Comparison of ENCODE assay signal across 18 cellular contexts in the genomic region with DNA sequence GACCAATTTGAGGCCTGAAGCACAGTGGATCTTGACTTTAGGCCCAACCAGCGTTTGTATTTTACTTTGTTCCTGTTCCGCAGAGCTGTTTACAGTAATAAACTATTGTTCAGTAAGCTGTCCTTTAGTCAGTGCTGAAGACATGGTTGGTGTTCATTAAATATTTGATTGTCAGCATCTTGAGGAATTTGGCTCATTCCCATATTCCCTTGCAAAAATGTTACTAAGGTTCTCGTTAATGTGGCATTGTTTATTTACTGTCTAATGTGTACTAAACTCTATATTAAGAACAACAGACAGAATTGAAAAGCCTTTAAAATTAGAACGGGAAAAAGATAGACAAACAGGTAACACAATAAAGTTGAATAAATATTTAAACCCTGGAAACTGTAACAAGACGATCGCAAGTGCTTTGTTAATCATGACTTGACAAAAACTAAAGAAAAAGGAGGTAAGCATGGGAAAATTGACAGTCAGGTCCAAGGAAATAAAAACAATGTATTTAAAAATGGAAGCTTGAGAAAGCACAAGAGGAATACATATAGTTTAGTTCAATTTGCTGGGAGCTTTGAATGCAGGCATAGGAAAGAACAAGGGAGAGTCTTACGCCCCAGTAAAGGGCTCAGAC.
A peak's percentile ranks its signal among the peaks of the same experiment; 100 is the strongest.
DNase-seq lines count a peak whose midpoint lies in the region; ATAC-seq, FAIRE-seq and TF ChIP-seq lines count a peak whose summit lies in the region.
"Had no signal": no experiment of that assay in that cellular context is flagged by ENCODE, and none has a peak within 500 bp of the region (broad histone marks: within the 10 kb centered on the region; RNA-seq: fewer than 3 reads in every experiment).

No MANE protein-coding gene starts in this region.

- no peak overlapping the region for H3K4me3 Mint-ChIP-seq in neural progenitor cell
- H3K4me3 Mint-ChIP-seq: CD4-positive, alpha-beta memory T cell; GM23338; H9 had no signal

- peaks cover 22% of the 10 kb centered on the region for H3F3A ChIP-seq in neural progenitor cell (ENCODE audit: low read depth)

- H3K23ac ChIP-seq in trophoblast cell (ENCODE audit: low read length) = no peak overlapping the region

- H3K36me3 ChIP-seq in HepG2 (replicated peaks in 1 of 2; ENCODE audit: control insufficient read depth in 1 of 2, insufficient read depth in 2 of 2, low read length in 2 of 2) (no peaks in the 10 kb centered on the region), right lobe of liver (no peaks in the 10 kb centered on the region), neural progenitor cell (no peaks in the 10 kb centered on the region), trophoblast cell (ENCODE audit: control insufficient read depth in 1 of 2, insufficient read depth in 2 of 2, low read length in 2 of 2) (no peaks in the 10 kb centered on the region)

- H2BK5ac ChIP-seq in trophoblast cell (ENCODE audit: low read depth, low read length, poor library complexity) = no peak overlapping the region

- TF ChIP-seq CTCF in HepG2 (CRISPR knock-in tag; IDR thresholded peaks at IDR 0.05) = no peak
- no peak for TF ChIP-seq CTCF in right lobe of liver (IDR thresholded peaks at IDR 0.05)
- TF ChIP-seq CTCF in LNCaP clone FGC (IDR thresholded peaks at IDR 0.05; ENCODE audit: control insufficient read depth, extremely low read depth, insufficient read depth) = no peak
- no peak for TF ChIP-seq CTCF in neural progenitor cell (IDR thresholded peaks at IDR 0.05)

- H4K12ac ChIP-seq in trophoblast cell (ENCODE audit: low read depth, low read length) = no peak overlapping the region

- no TSS peak for BruUV-seq in HepG2 (replicated peaks; lab: Mats Ljungman, UMichigan)

- TF ChIP-seq POLR2A in HepG2 (IDR thresholded peaks at IDR 0.05; ENCODE audit: insufficient read depth in 1 of 2, low read depth in 2 of 2, low read length in 2 of 2) (no peak), right lobe of liver (IDR thresholded peaks at IDR 0.05) (no peak)

- no peak overlapping the region for H3K4me2 ChIP-seq in HepG2 (ENCODE audit: low read depth, low read length)
- H3K4me2 ChIP-seq in neural progenitor cell = no peak overlapping the region
- no peak overlapping the region for H3K4me2 ChIP-seq in trophoblast cell (ENCODE audit: low read length)
- H3K4me2 ChIP-seq: GM23338 had no signal

- no peak overlapping the region for H3K9ac ChIP-seq in HepG2 (ENCODE audit: insufficient read depth, low read depth, low read length)
- no peak overlapping the region for H3K9ac ChIP-seq in neural progenitor cell
- H3K9ac ChIP-seq in trophoblast cell (ENCODE audit: low read length) = no peak overlapping the region

- no peak overlapping the region for H3K27ac ChIP-seq in HepG2 (ENCODE audit: extremely low read length, insufficient read depth, low read length)
- no peak overlapping the region for H3K27ac ChIP-seq in right lobe of liver
- H3K27ac ChIP-seq in neural progenitor cell = no peak overlapping the region
- no peak overlapping the region for H3K27ac ChIP-seq in trophoblast cell (ENCODE audit: low read depth, low read length)

- H3K4me1 ChIP-seq in HepG2 (ENCODE audit: insufficient read depth, low read length) (no peaks in the 10 kb centered on the region), right lobe of liver (no peaks in the 10 kb centered on the region), neural progenitor cell (peaks cover 28% of the 10 kb centered on the region), trophoblast cell (ENCODE audit: control insufficient read depth in 1 of 2, insufficient read depth in 2 of 2, low read length in 2 of 2) (no peaks in the 10 kb centered on the region)

- TF ChIP-seq EP300 in HepG2 (IDR thresholded peaks at IDR 0.05; ENCODE audit: low read depth in 2 of 2, low read length in 2 of 2) (no peak), HepG2 (CRISPR knock-in tag; IDR thresholded peaks at IDR 0.05; ENCODE audit: borderline replicate concordance) (no peak)

- H3K14ac ChIP-seq in trophoblast cell (ENCODE audit: low read length) = no peak overlapping the region

- no peaks in the 10 kb centered on the region for H3K79me2 ChIP-seq in HepG2 (ENCODE audit: insufficient read depth, low read length)
- H3K79me2 ChIP-seq in neural progenitor cell (ENCODE audit: low read depth) = no peaks in the 10 kb centered on the region
- no peaks in the 10 kb centered on the region for H3K79me2 ChIP-seq in trophoblast cell (ENCODE audit: control insufficient read depth, insufficient read depth, low read length, poor library complexity)

- intact Hi-C loops in HepG2 (cut with micrococcal nuclease; ENCODE audit: unreplicated experiment) = no loop called here
- intact Hi-C loops in right lobe of liver (cut with DNase I) = no loop called here

- H3K27me3 ChIP-seq in HepG2 (ENCODE audit: control insufficient read depth in 1 of 2, insufficient read depth in 2 of 2, low read length in 2 of 2) = no peaks in the 10 kb centered on the region
- no peaks in the 10 kb centered on the region for H3K27me3 ChIP-seq in right lobe of liver
- H3K27me3 ChIP-seq in neural progenitor cell = no peaks in the 10 kb centered on the region
- no peaks in the 10 kb centered on the region for H3K27me3 ChIP-seq in trophoblast cell (ENCODE audit: insufficient read depth, low read length)

- DNase-seq in HepG2 (ENCODE audit: low spot score) = no peak
- no peak for DNase-seq in right lobe of liver
- peak; percentile 92 for DNase-seq in LNCaP clone FGC (ENCODE audit: low read depth)
- no peak for DNase-seq in neural progenitor cell (ENCODE audit: low spot score)
- no peak for DNase-seq in trophoblast cell
- DNase-seq in germinal center (ENCODE audit: low spot score) = no peak
- no peak for DNase-seq in activated CD4-positive, CD25-positive, alpha-beta regulatory T cell (lab: John Stamatoyannopoulos, UW)
- DNase-seq: 8988T; C1 segment of cervical spinal cord; CD4-positive, alpha-beta memory T cell; COR-L47; DMS153; DND-41; H9 had no signal

- CTCF ChIA-PET in HepG2 (lab: Yijun Ruan, JAX; ENCODE audit: low intra/inter-chr PET ratio, low total read pairs) = no interaction called here

- peaks cover 12% of the 10 kb centered on the region for H3K4me1 Mint-ChIP-seq in neural progenitor cell
- H3K4me1 Mint-ChIP-seq: CD4-positive, alpha-beta memory T cell had no signal

- H3K4ac ChIP-seq in trophoblast cell (ENCODE audit: low read depth, low read length) = no peak overlapping the region

- no peak overlapping the region for H2BK12ac ChIP-seq in trophoblast cell (ENCODE audit: low read length)

- peaks cover 46% of the 10 kb centered on the region for H3K9me3 ChIP-seq in HepG2 (ENCODE audit: low read length)
- H3K9me3 ChIP-seq in right lobe of liver = no peaks in the 10 kb centered on the region
- H3K9me3 ChIP-seq in neural progenitor cell (ENCODE audit: low read depth) = no peaks in the 10 kb centered on the region
- H3K9me3 ChIP-seq in trophoblast cell (ENCODE audit: insufficient read depth, low read depth, low read length) = no peaks in the 10 kb centered on the region

- H3K4me3 ChIP-seq in HepG2 (replicated peaks in 1 of 3; ENCODE audit: insufficient read depth in 1 of 3, low read depth in 2 of 3, low read length in 3 of 3) = no peak overlapping the region
- H3K4me3 ChIP-seq in right lobe of liver = no peak overlapping the region
- no peak overlapping the region for H3K4me3 ChIP-seq in LNCaP clone FGC (ENCODE audit: low read depth, low read length)
- no peak overlapping the region for H3K4me3 ChIP-seq in neural progenitor cell
- H3K4me3 ChIP-seq in trophoblast cell (ENCODE audit: low read depth, low read length) = no peak overlapping the region
- H3K4me3 ChIP-seq: GM23338 had no signal

- WGBS in HepG2 (ENCODE audit: low lambda C conversion rate) = 36% methylated on average over 7 of the region's 7 CpGs
- 41% methylated on average over 7 of the region's 7 CpGs for WGBS in right lobe of liver (ENCODE audit: insufficient coverage, low coverage, low lambda C conversion rate, missing lambda C conversion rate)
- WGBS in trophoblast cell (ENCODE audit: extremely low coverage, insufficient coverage, insufficient read length) = no CpG with 5 or more reads among the region's 7 CpGs

- H4K91ac ChIP-seq in trophoblast cell (ENCODE audit: low read depth, low read length) = no peak overlapping the region

- in situ Hi-C loops in HepG2 (cut with HindIII; ENCODE audit: extremely low pct_ligation_motif_present, low pct_unique_long_range_greater_than_20kb) = no loop called here

- H2BK120ac ChIP-seq in trophoblast cell (ENCODE audit: insufficient read depth, low read length, poor library complexity) = no peak overlapping the region

- H4K20me1 ChIP-seq in HepG2 (ENCODE audit: insufficient read depth, low read length) (no peaks in the 10 kb centered on the region), neural progenitor cell (ENCODE audit: low read depth) (no peaks in the 10 kb centered on the region)

- H3K36me3 Mint-ChIP-seq in neural progenitor cell = no peaks in the 10 kb centered on the region
- H3K36me3 Mint-ChIP-seq: CD4-positive, alpha-beta memory T cell had no signal

- H2AK5ac ChIP-seq in trophoblast cell (ENCODE audit: low read length) = no peak overlapping the region

- no peak overlapping the region for H4K8ac ChIP-seq in trophoblast cell (ENCODE audit: low read depth, low read length)

- POLR2A ChIA-PET in HepG2 (lab: Yijun Ruan, JAX) = no interaction called here

- H2AFZ ChIP-seq in HepG2 (ENCODE audit: low read length) = no peak overlapping the region
- H2AFZ ChIP-seq in neural progenitor cell (replicated peaks) = peak overlapping the region; percentile 51
- H2AFZ ChIP-seq in trophoblast cell (ENCODE audit: insufficient read depth, low read length, poor library complexity) = no peak overlapping the region
- H2AFZ ChIP-seq: GM23338 had no signal

- H3K9me3 Mint-ChIP-seq in neural progenitor cell = no peaks in the 10 kb centered on the region
- H3K9me3 Mint-ChIP-seq: GM23338 had no signal

- H3K27me3 Mint-ChIP-seq in neural progenitor cell (ENCODE audit: insufficient read depth, low read depth) = peaks cover 9% of the 10 kb centered on the region
- H3K27me3 Mint-ChIP-seq: CD4-positive, alpha-beta memory T cell had no signal

- FAIRE-seq in HepG2 (lab: Jason Lieb, UNC) = no peak
- FAIRE-seq: G401.6, GM12892 had no signal

- no peak for ATAC-seq in HepG2
- ATAC-seq in right lobe of liver = no peak
- ATAC-seq: GM23338, HCT116 had no signal

- TF ChIP-seq RAD21 in HepG2 (CRISPR knock-in tag; IDR thresholded peaks at IDR 0.05) = no peak

- no peaks in the 10 kb centered on the region for H3K79me1 ChIP-seq in trophoblast cell (ENCODE audit: low read length)

- H3K18ac ChIP-seq in trophoblast cell (ENCODE audit: low read length) = no peak overlapping the region

- no peak overlapping the region for H3K27ac Mint-ChIP-seq in neural progenitor cell
- H3K27ac Mint-ChIP-seq: CD4-positive, alpha-beta memory T cell; GM23338; H9 had no signal

TF ChIP-seq in HepG2, 621 proteins besides CTCF, POLR2A, EP300 and RAD21 (continues in another document):
- no peak for TF ChIP-seq PCBP1 (IDR thresholded peaks at IDR 0.05; ENCODE audit: borderline replicate concordance, low read depth, low read length)
- TF ChIP-seq ZNF224 (CRISPR knock-in tag; IDR thresholded peaks at IDR 0.05) = no peak
- TF ChIP-seq ZSCAN25 (CRISPR knock-in tag; IDR thresholded peaks at IDR 0.05) = no peak
- TF ChIP-seq STAT5B (CRISPR knock-in tag; IDR thresholded peaks at IDR 0.05) = no peak
- TF ChIP-seq GABPB1 (CRISPR knock-in tag; IDR thresholded peaks at IDR 0.05) = no peak
- TF ChIP-seq GTF2F1 (IDR thresholded peaks at IDR 0.05; ENCODE audit: low read length) = no peak
- TF ChIP-seq MAFK (conservative IDR thresholded peaks at IDR 0.05 in 1 of 2, IDR thresholded peaks at IDR 0.05 in 1 of 2; ENCODE audit: low read length in 2 of 2) = peak; percentile 25 to 39; a peak in 2 of 4 replicates
